ENCODE assay signal across 15 cellular contexts in genomic region chr16:20359997-20360396, GRCh38. TPM values are rescaled to one million over a fixed set of nuclear protein-coding genes. Genes with fewer than 3 reads are reported as not detected.
DNase-seq lines count a peak whose midpoint lies in the region; ATAC-seq, FAIRE-seq and TF ChIP-seq lines count a peak whose summit lies in the region.
"Had no signal": no experiment of that assay in that cellular context is flagged by ENCODE, and none has a peak within 500 bp of the region (broad histone marks: within the 10 kb centered on the region; RNA-seq: fewer than 3 reads in every experiment).

No MANE protein-coding gene starts in this region.

- no peak overlapping the region for H3K4me3 Mint-ChIP-seq in neural crest cell
- H3K4me3 Mint-ChIP-seq: brain had no signal

- POLR2A ChIA-PET in HEK293T (lab: Yijun Ruan, JAX): interaction anchor here (1.3 kb wide), 1 partner anchor 26 kb away, joined by 3 read pairs; no protein-coding TSS in a partner anchor
- POLR2A ChIA-PET in GM12878 (lab: Charles Lee): no interaction called here

- peaks cover 72% of the 10 kb centered on the region for H3K27me3 Mint-ChIP-seq in neural crest cell (ENCODE audit: low read depth)

- no TSS peak for BruUV-seq in GM12878 (replicated peaks; lab: Mats Ljungman, UMichigan)

- no peaks in the 10 kb centered on the region for H3K36me3 Mint-ChIP-seq in neural crest cell (ENCODE audit: low read depth)
- H3K36me3 Mint-ChIP-seq: brain had no signal

- H3K4me2 ChIP-seq in GM12878 (ENCODE audit: control insufficient read depth, insufficient read depth): no peak overlapping the region
- H3K4me2 ChIP-seq: PC-9 had no signal

- H3K4me3 ChIP-seq in GM06990 (replicated peaks; ENCODE audit: low read depth, low read length) (no peak overlapping the region), GM12878 (no peak overlapping the region)
- H3K4me3 ChIP-seq: left ventricle myocardium inferior, PC-9, suprapubic skin had no signal

- H3K4me1 ChIP-seq in GM12878 (ENCODE audit: control insufficient read depth, insufficient read depth, low read length): no peaks in the 10 kb centered on the region
- H3K4me1 ChIP-seq: left ventricle myocardium inferior, suprapubic skin had no signal

- no peak for TF ChIP-seq RAD21 in GM12878 (IDR thresholded peaks at IDR 0.05; ENCODE audit: insufficient read depth, low read depth, low read length)

- intact Hi-C loops in GM12878 (cut with micrococcal nuclease; ENCODE audit: unreplicated experiment): no loop called here

- RAD21 ChIA-PET in GM12878 (lab: Charles Lee; ENCODE audit: unreplicated experiment): no interaction called here

- H3K9me3 Mint-ChIP-seq in neural crest cell: peaks cover 7% of the 10 kb centered on the region

- no peaks in the 10 kb centered on the region for H3K79me2 ChIP-seq in GM12878 (ENCODE audit: control insufficient read depth, insufficient read depth, low read length)

- no peak for DNase-seq in GM06990 (ENCODE audit: extremely low read depth, insufficient read length)
- peak; percentile 32 for DNase-seq in HEK293T (ENCODE audit: extremely low spot score)
- no peak for DNase-seq in GM12878 (ENCODE audit: low read depth, low spot score)
- peak; percentile 32 for DNase-seq in neural crest cell (ENCODE audit: low read depth, low spot score)
- DNase-seq: activated CD4-positive, alpha-beta T cell treated with anti-CD3 and anti-CD28 coated beads, Interleukin-2, amount 50 U/mL, for 4 hours; left ventricle myocardium inferior; NCI-H2107; PC-9; T-helper 2 cell had no signal

- no peaks in the 10 kb centered on the region for H4K20me1 ChIP-seq in GM12878 (ENCODE audit: control insufficient read depth, insufficient read depth)

- H3K27me3 ChIP-seq in GM06990 (replicated peaks; ENCODE audit: control insufficient read depth, insufficient read depth, low read length) (0 out of 2 replicates have a peak, but pooled peaks cover 1% of the 10 kb centered on the region), GM12878 (replicated peaks in 1 of 2; ENCODE audit: control insufficient read depth in 2 of 2, insufficient read depth in 2 of 2, low read length in 1 of 2) (no peaks in the 10 kb centered on the region; a peak in 1 of 4 replicates)

- H3K27ac ChIP-seq in GM12878 (ENCODE audit: control insufficient read depth, insufficient read depth): no peak overlapping the region
- H3K27ac ChIP-seq: left ventricle myocardium inferior, PC-9, suprapubic skin had no signal

- TF ChIP-seq EP300 in GM12878 (IDR thresholded peaks at IDR 0.05; ENCODE audit: borderline replicate concordance in 1 of 2, control insufficient read depth in 1 of 2, low read depth in 2 of 2, low read length in 2 of 2): no peak

- H3K9me3 ChIP-seq in GM12878 (replicated peaks; ENCODE audit: control insufficient read depth, insufficient read depth, low read length): no peaks in the 10 kb centered on the region
- H3K9me3 ChIP-seq: suprapubic skin had no signal

- TF ChIP-seq CTCF in GM06990 (IDR thresholded peaks at IDR 0.05; ENCODE audit: insufficient read depth, low read length, poor library complexity, severe bottlenecking): peak; percentile 46
- TF ChIP-seq CTCF in GM12878 (IDR thresholded peaks at IDR 0.05 in 2 of 3, conservative IDR thresholded peaks at IDR 0.05 in 1 of 3; ENCODE audit: control insufficient read depth in 2 of 3, extremely low read depth in 1 of 3, insufficient read depth in 1 of 3, low read depth in 3 of 3, low read length in 3 of 3): peak in 2 of 3 experiments; percentile 18 to 28; a peak in 2 of 6 replicates
- peak; percentile 49 for TF ChIP-seq CTCF in neural crest cell (conservative IDR thresholded peaks at IDR 0.05)

- in situ Hi-C loops in GM12878 (cut with MboI): loop anchor here (25.0 kb wide), 1 partner anchor 1323 kb away; no protein-coding TSS in a partner anchor

- no peak for TF ChIP-seq POLR2A in GM12878 (IDR thresholded peaks at IDR 0.05; ENCODE audit: low read depth, low read length)

- WGBS in GM12878 (ENCODE audit: insufficient coverage, insufficient replicate concordance, low lambda C conversion rate, missing lambda C conversion rate): 8% methylated on average over 2 of the region's 2 CpGs

- CTCF ChIA-PET in HEK293T (lab: Yijun Ruan, JAX): interaction anchor here (1.2 to 1.6 kb wide), 2 partner anchors 26 to 453 kb away, joined by 5 to 7 read pairs; no protein-coding TSS in a partner anchor
- CTCF ChIA-PET in GM12878 (lab: Yijun Ruan, JAX): interaction anchor here (1.0 to 1.8 kb wide), 2 partner anchors 23 to 25 kb away, joined by 3 to 5 read pairs; no protein-coding TSS in a partner anchor

- FAIRE-seq in GM12878 (lab: Jason Lieb, UNC): no peak

- H3K36me3 ChIP-seq in GM06990 (ENCODE audit: control insufficient read depth, insufficient read depth, low read length) (no peaks in the 10 kb centered on the region), GM12878 (ENCODE audit: control insufficient read depth in 2 of 2, insufficient read depth in 2 of 2, low read length in 1 of 2) (no peaks in the 10 kb centered on the region)
- H3K36me3 ChIP-seq: left ventricle myocardium inferior, suprapubic skin had no signal

- ATAC-seq in GM12878: no peak
- no peak for ATAC-seq in HG03432 (IDR thresholded peaks at IDR 0.05; ENCODE audit: unreplicated experiment)
- ATAC-seq in HG03196 (IDR thresholded peaks at IDR 0.05; ENCODE audit: unreplicated experiment): no peak
- ATAC-seq in HG02588 (IDR thresholded peaks at IDR 0.05; ENCODE audit: unreplicated experiment): no peak

- SMC1A ChIA-PET in GM12878 (lab: Charles Lee; ENCODE audit: uncharacterized antibody, unreplicated experiment): interaction anchor here (1.6 kb wide), 1 partner anchor 452 kb away, joined by 4 read pairs; no protein-coding TSS in a partner anchor

- no peak overlapping the region for H2AFZ ChIP-seq in GM12878 (ENCODE audit: control insufficient read depth, low read depth, low read length)
- H2AFZ ChIP-seq: PC-9 had no signal

- no peak overlapping the region for H3K9ac ChIP-seq in GM12878 (ENCODE audit: control insufficient read depth, insufficient read depth, low read length)

- H3K27ac Mint-ChIP-seq in neural crest cell (ENCODE audit: unreplicated experiment): no peak overlapping the region
- H3K27ac Mint-ChIP-seq: brain had no signal

- H3K4me1 Mint-ChIP-seq in neural crest cell: no peaks in the 10 kb centered on the region
- H3K4me1 Mint-ChIP-seq: brain had no signal

RNA-seq across cellular contexts. Expression of gene UMOD, which starts 7.5 kb away (rescaled TPM):
- total RNA-seq in GM12878 (2013; cell fraction: nucleolus; rRNA removed): not detected in 2 replicates
- total RNA-seq in GM12878 (2014; rRNA removed): not detected in 2 replicates
- not detected in 2 replicates for total RNA-seq in GM12878 (2014; rRNA removed; fragmentation: Illumina TruSeq; extraction: Trizol)
- total RNA-seq in GM12878 (2021): not detected in 2 replicates
- polyA plus RNA-seq in GM12878 (2011; ENCODE audit: low read depth): not detected
- polyA plus RNA-seq in GM12878 (2011; rRNA removed): not detected in 2 replicates
- polyA plus RNA-seq in GM12878 (2011; cell fraction: cytosol; rRNA removed): not detected in 2 replicates
- not detected in 2 replicates for polyA plus RNA-seq in GM12878 (2011; cell fraction: nucleus; rRNA removed)
- polyA plus RNA-seq in GM12878 (2012): not detected in 2 replicates
- polyA plus RNA-seq in GM12878 (2014; fragmentation: Illumina TruSeq; extraction: Trizol): not detected in 2 replicates
- polyA plus RNA-seq in GM12878 (2014; fragmentation: Nextera tagmentation; extraction: Ambion mirVana): not detected
- polyA plus RNA-seq in GM12878 (2014; rRNA removed): not detected in 2 replicates
- polyA plus RNA-seq in GM12878 (2016; fragmentation: Nextera tagmentation; extraction: Ambion mirVana): not detected
- not detected in 2 replicates for polyA minus RNA-seq in GM12878 (2011; rRNA and poly(A)+ RNA removed)
- not detected in 2 replicates for polyA minus RNA-seq in GM12878 (2011; cell fraction: cytosol; rRNA and poly(A)+ RNA removed)
- not detected in 2 replicates for polyA minus RNA-seq in GM12878 (2011; cell fraction: nucleus; rRNA and poly(A)+ RNA removed)
- not detected in 2 replicates for total RNA-seq in neural crest cell
- total RNA-seq: left ventricle myocardium inferior, PC-9, skeletal muscle tissue, suprapubic skin had no signal

RNA-seq across cellular contexts. Expression of gene GP2, which starts 32.7 kb away (rescaled TPM):
- total RNA-seq in GM12878 (2013; cell fraction: nucleolus; rRNA removed): not detected in 2 replicates
- total RNA-seq in GM12878 (2014; rRNA removed): not detected in 2 replicates
- total RNA-seq in GM12878 (2014; rRNA removed; fragmentation: Illumina TruSeq; extraction: Trizol): not detected in 2 replicates
- total RNA-seq in GM12878 (2021): 6.9 and 8.7 TPM in 2 replicates
- not detected for polyA plus RNA-seq in GM12878 (2011; ENCODE audit: low read depth)
- not detected in 2 replicates for polyA plus RNA-seq in GM12878 (2011; rRNA removed)
- polyA plus RNA-seq in GM12878 (2011; cell fraction: cytosol; rRNA removed): not detected in 2 replicates
- not detected in 2 replicates for polyA plus RNA-seq in GM12878 (2011; cell fraction: nucleus; rRNA removed)
- not detected in 2 replicates for polyA plus RNA-seq in GM12878 (2012)
- not detected in 2 replicates for polyA plus RNA-seq in GM12878 (2014; fragmentation: Illumina TruSeq; extraction: Trizol)
- polyA plus RNA-seq in GM12878 (2014; fragmentation: Nextera tagmentation; extraction: Ambion mirVana): not detected
- not detected in 2 replicates for polyA plus RNA-seq in GM12878 (2014; rRNA removed)
- polyA plus RNA-seq in GM12878 (2016; fragmentation: Nextera tagmentation; extraction: Ambion mirVana): not detected
- polyA minus RNA-seq in GM12878 (2011; rRNA and poly(A)+ RNA removed): not detected in 2 replicates
- polyA minus RNA-seq in GM12878 (2011; cell fraction: cytosol; rRNA and poly(A)+ RNA removed): not detected in 2 replicates
- polyA minus RNA-seq in GM12878 (2011; cell fraction: nucleus; rRNA and poly(A)+ RNA removed): not detected in 2 replicates
- not detected in 2 replicates for total RNA-seq in neural crest cell
- total RNA-seq: left ventricle myocardium inferior, PC-9, skeletal muscle tissue had no signal

RNA-seq across cellular contexts. Expression of gene PDILT, which starts 44.5 kb away (rescaled TPM):
- total RNA-seq in GM12878 (2013; cell fraction: nucleolus; rRNA removed): not detected in 2 replicates
- total RNA-seq in GM12878 (2014; rRNA removed): not detected in 2 replicates
- total RNA-seq in GM12878 (2014; rRNA removed; fragmentation: Illumina TruSeq; extraction: Trizol): not detected in 2 replicates
- not detected in 2 replicates for total RNA-seq in GM12878 (2021)
- polyA plus RNA-seq in GM12878 (2011; ENCODE audit: low read depth): not detected
- not detected in 2 replicates for polyA plus RNA-seq in GM12878 (2011; rRNA removed)
- not detected in 2 replicates for polyA plus RNA-seq in GM12878 (2011; cell fraction: cytosol; rRNA removed)
- not detected in 2 replicates for polyA plus RNA-seq in GM12878 (2011; cell fraction: nucleus; rRNA removed)
- polyA plus RNA-seq in GM12878 (2012): not detected in 2 replicates
- polyA plus RNA-seq in GM12878 (2014; fragmentation: Illumina TruSeq; extraction: Trizol): not detected in 2 replicates
- not detected for polyA plus RNA-seq in GM12878 (2014; fragmentation: Nextera tagmentation; extraction: Ambion mirVana)
- polyA plus RNA-seq in GM12878 (2014; rRNA removed): not detected in 2 replicates
- polyA plus RNA-seq in GM12878 (2016; fragmentation: Nextera tagmentation; extraction: Ambion mirVana): not detected
- not detected in 2 replicates for polyA minus RNA-seq in GM12878 (2011; rRNA and poly(A)+ RNA removed)
- not detected in 2 replicates for polyA minus RNA-seq in GM12878 (2011; cell fraction: cytosol; rRNA and poly(A)+ RNA removed)
- polyA minus RNA-seq in GM12878 (2011; cell fraction: nucleus; rRNA and poly(A)+ RNA removed): not detected in 2 replicates
- not detected in 2 replicates for total RNA-seq in neural crest cell
- total RNA-seq: left ventricle myocardium inferior, PC-9, skeletal muscle tissue, suprapubic skin had no signal

RNA-seq across cellular contexts. Expression of gene ACSM5, which starts 49.3 kb away (rescaled TPM):
- not detected in 2 replicates for total RNA-seq in GM12878 (2013; cell fraction: nucleolus; rRNA removed)
- total RNA-seq in GM12878 (2014; rRNA removed) (0.28 and 0.38 TPM in 2 replicates), GM12878 (2014; rRNA removed; fragmentation: Illumina TruSeq; extraction: Trizol) (0.31 TPM in 1 of 2 replicates, not detected in the other), GM12878 (2021) (0.26 and 0.45 TPM in 2 replicates), neural crest cell (not detected in 2 replicates)
- not detected for polyA plus RNA-seq in GM12878 (2011; ENCODE audit: low read depth)
- polyA plus RNA-seq in GM12878 (2011; rRNA removed) (not detected in 2 replicates), GM12878 (2014; fragmentation: Illumina TruSeq; extraction: Trizol) (0.07 TPM in 1 of 2 replicates, not detected in the other), GM12878 (2014; fragmentation: Nextera tagmentation; extraction: Ambion mirVana) (under 1 TPM in 1 of 2 experiments, not detected in 1; 0.20 TPM), GM12878 (2014; rRNA removed) (0.11 and 0.14 TPM in 2 replicates), GM12878 (2016; fragmentation: Nextera tagmentation; extraction: Ambion mirVana) (under 1 TPM in 1 of 2 experiments, not detected in 1; 0.54 TPM)
- polyA plus RNA-seq in GM12878 (2011; cell fraction: cytosol; rRNA removed): not detected in 2 replicates
- polyA plus RNA-seq in GM12878 (2011; cell fraction: nucleus; rRNA removed): not detected in 2 replicates
- polyA plus RNA-seq in GM12878 (2012): not detected in 2 replicates
- not detected in 2 replicates for polyA minus RNA-seq in GM12878 (2011; rRNA and poly(A)+ RNA removed)
- not detected in 2 replicates for polyA minus RNA-seq in GM12878 (2011; cell fraction: cytosol; rRNA and poly(A)+ RNA removed)
- polyA minus RNA-seq in GM12878 (2011; cell fraction: nucleus; rRNA and poly(A)+ RNA removed): not detected in 2 replicates
- total RNA-seq: PC-9 had no signal

Comparison
In these comparisons a context has a peak if more than half of its experiments do, and no peak if none do; other contexts are left out.
1. DNase-seq: peak in HEK293T (single experiment) and neural crest cell (single experiment); none in GM06990 (single experiment) and GM12878 (single experiment).
2. Peak in every context shown above with its lines, with median percentiles within 50 percentile points of each other: CTCF ChIP-seq.